ENCODE assay signal across 18 cellular contexts in genomic region chr10:10333622-10334021, GRCh38.
"Had no signal": no experiment of that assay in that cellular context is flagged by ENCODE, and none has a peak within 500 bp of the region (broad histone marks: within the 10 kb centered on the region; RNA-seq: fewer than 3 reads in every experiment).

No MANE protein-coding gene starts in this region.

- H3K27ac ChIP-seq: coronary artery, dorsolateral prefrontal cortex, esophagus muscularis mucosa, foreskin keratinocyte, gastrocnemius medialis, heart right ventricle, left lung, lower lobe of right lung had no signal

- H3K27me3 ChIP-seq: dorsolateral prefrontal cortex, esophagus muscularis mucosa, foreskin keratinocyte, gastrocnemius medialis, heart right ventricle, left lung had no signal

- DNase-seq: dermis blood vessel endothelial cell; dorsolateral prefrontal cortex; effector CD4-positive, alpha-beta T cell; effector memory CD4-positive, alpha-beta T cell; foreskin keratinocyte; gastrocnemius medialis; glutamatergic neuron; head of caudate nucleus; heart right ventricle; hippocampal formation; left cardiac atrium; left lung; left ventricle myocardium superior; lower lobe of right lung; mesenchymal stem cell; mucosa of descending colon had no signal

- H3K36me3 ChIP-seq: esophagus muscularis mucosa, gastrocnemius medialis, heart right ventricle, left lung, lower lobe of right lung had no signal

- H3K4me3 ChIP-seq: coronary artery, dorsolateral prefrontal cortex, esophagus muscularis mucosa, gastrocnemius medialis, heart right ventricle, left lung, lower lobe of right lung, mucosa of descending colon had no signal

- H3K4me1 ChIP-seq: esophagus muscularis mucosa, foreskin keratinocyte, gastrocnemius medialis, heart right ventricle, left lung, lower lobe of right lung had no signal

- H3K9me3 ChIP-seq: esophagus muscularis mucosa, gastrocnemius medialis, heart right ventricle, left lung, lower lobe of right lung, mucosa of descending colon had no signal

- ATAC-seq: foreskin keratinocyte, gastrocnemius medialis, heart right ventricle, left cardiac atrium, left lung, left ventricle myocardium superior, lower lobe of right lung, mucosa of descending colon had no signal
